In the genomic region with DNA sequence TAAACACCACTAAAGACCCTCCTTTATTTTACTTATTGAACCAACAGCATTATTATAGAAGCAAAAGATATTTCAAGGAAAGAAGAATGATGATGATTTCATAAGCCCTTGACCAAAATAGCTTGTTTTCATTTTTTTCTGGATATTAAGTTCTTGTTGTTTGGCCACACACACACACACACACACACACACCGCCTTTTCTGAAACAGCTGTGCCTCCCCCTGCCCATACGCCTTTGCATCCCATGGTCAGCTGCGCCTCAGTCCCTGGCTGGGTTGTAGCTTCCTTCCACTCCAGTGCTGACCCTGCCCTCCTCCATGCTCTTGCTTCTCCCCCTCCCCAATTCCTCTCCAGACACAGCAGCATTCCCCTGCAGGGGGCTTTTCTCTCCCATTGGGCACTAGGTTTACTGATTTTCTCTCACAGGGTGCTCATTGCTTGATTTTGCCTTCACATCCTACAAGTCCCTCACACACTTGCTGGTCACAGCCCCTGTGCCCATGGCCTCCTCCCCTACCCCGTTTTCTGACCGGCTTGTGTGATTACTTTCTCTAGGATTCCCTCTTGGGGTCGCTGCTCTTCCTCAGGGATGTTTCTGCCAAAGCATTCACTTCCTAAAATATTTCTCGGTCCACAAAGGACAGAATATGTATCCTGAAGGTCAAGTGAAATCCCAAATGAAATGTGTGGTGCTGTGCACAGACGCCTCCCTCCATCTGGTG, we compare ENCODE assay signal across 16 cellular contexts. TPM values are rescaled to one million over a fixed set of nuclear protein-coding genes. Genes with fewer than 3 reads are reported as not detected.
DNase-seq lines count a peak whose midpoint lies in the region; ATAC-seq and TF ChIP-seq lines count a peak whose summit lies in the region.
"Had no signal": no experiment of that assay in that cellular context is flagged by ENCODE, and none has a peak within 500 bp of the region (broad histone marks: within the 10 kb centered on the region; RNA-seq: fewer than 3 reads in every experiment).

No MANE protein-coding gene starts in this region.

- no peaks in the 10 kb centered on the region for H3K4me1 ChIP-seq in H9 (ENCODE audit: insufficient read depth, low read length)
- H3K4me1 ChIP-seq in ovary (ENCODE audit: insufficient read depth): peaks cover 9% of the 10 kb centered on the region

- peaks cover 36% of the 10 kb centered on the region for H3K27me3 Mint-ChIP-seq in H9 (ENCODE audit: low read depth)
- H3K27me3 Mint-ChIP-seq in WTC11 (ENCODE audit: low read depth): peaks cover 4% of the 10 kb centered on the region
- H3K27me3 Mint-ChIP-seq in natural killer cell (ENCODE audit: low read depth in 2 of 2): peaks cover 7 to 13% of the 10 kb centered on the region in 2 donors
- H3K27me3 Mint-ChIP-seq in activated CD8-positive, alpha-beta T cell treated with anti-CD3 and anti-CD28 coated beads for 36 hours: peaks cover 5% of the 10 kb centered on the region
- peaks cover 21% of the 10 kb centered on the region for H3K27me3 Mint-ChIP-seq in activated CD8-positive, alpha-beta T cell treated with anti-CD3 and anti-CD28 coated beads, Interleukin-2, amount 10 ng/mL, durations not matched to agents 7 days and 5 days (ENCODE audit: low read depth)

- POLR2A ChIA-PET in WTC11 (lab: Charles Lee): no interaction called here
- POLR2A ChIA-PET in activated CD8-positive, alpha-beta T cell treated with anti-CD3 and anti-CD28 coated beads for 36 hours (lab: Charles Lee): no interaction called here
- POLR2A ChIA-PET in activated CD8-positive, alpha-beta T cell treated with anti-CD3 and anti-CD28 coated beads, Interleukin-2, amount 10 ng/mL, durations not matched to agents 7 days and 5 days (lab: Charles Lee): no interaction called here

- H3K9me3 ChIP-seq in H9 (ENCODE audit: control insufficient read depth, low read depth, low read length) (no peaks in the 10 kb centered on the region), ovary (no peaks in the 10 kb centered on the region)

- H3K27ac Mint-ChIP-seq in H9 (no peak overlapping the region), WTC11 (no peak overlapping the region), natural killer cell (no peak overlapping the region)
- H3K27ac Mint-ChIP-seq in activated CD8-positive, alpha-beta T cell treated with anti-CD3 and anti-CD28 coated beads for 36 hours: no peak overlapping the region
- H3K27ac Mint-ChIP-seq in activated CD8-positive, alpha-beta T cell treated with anti-CD3 and anti-CD28 coated beads, Interleukin-2, amount 10 ng/mL, durations not matched to agents 7 days and 5 days: no peak overlapping the region
- H3K27ac Mint-ChIP-seq: CD8-positive, alpha-beta T cell had no signal

- ATAC-seq in WTC11: peak; percentile 28
- no peak for ATAC-seq in natural killer cell
- no peak for ATAC-seq in activated CD8-positive, alpha-beta T cell treated with anti-CD3 and anti-CD28 coated beads for 36 hours
- no peak for ATAC-seq in activated CD8-positive, alpha-beta T cell treated with anti-CD3 and anti-CD28 coated beads, Interleukin-2, amount 10 ng/mL, durations not matched to agents 7 days and 5 days
- no peak for ATAC-seq in HG03354 (IDR thresholded peaks at IDR 0.05; ENCODE audit: poor library complexity, severe bottlenecking, unreplicated experiment)
- ATAC-seq: CD8-positive, alpha-beta T cell; HepG2 had no signal

- H3K36me3 Mint-ChIP-seq in H9 (ENCODE audit: insufficient read depth in 1 of 3, low read depth in 3 of 3) (no peaks in the 10 kb centered on the region), WTC11 (no peaks in the 10 kb centered on the region), natural killer cell (no peaks in the 10 kb centered on the region)
- H3K36me3 Mint-ChIP-seq in activated CD8-positive, alpha-beta T cell treated with anti-CD3 and anti-CD28 coated beads for 36 hours (ENCODE audit: low read depth): no peaks in the 10 kb centered on the region
- H3K36me3 Mint-ChIP-seq in activated CD8-positive, alpha-beta T cell treated with anti-CD3 and anti-CD28 coated beads, Interleukin-2, amount 10 ng/mL, durations not matched to agents 7 days and 5 days (ENCODE audit: low read depth): no peaks in the 10 kb centered on the region
- H3K36me3 Mint-ChIP-seq: CD14-positive monocyte; CD8-positive, alpha-beta T cell had no signal

- H3K79me1 ChIP-seq in H9 (ENCODE audit: insufficient read depth, low read depth, low read length, poor library complexity, severe bottlenecking): no peaks in the 10 kb centered on the region

- no peak overlapping the region for H3K4me2 ChIP-seq in H9 (ENCODE audit: insufficient read depth, insufficient read length, low read length)

- H3K23ac ChIP-seq in H9 (ENCODE audit: insufficient read length, low read depth, low read length): no peak overlapping the region

- H3K23me2 ChIP-seq in H9 (ENCODE audit: insufficient read length, low read depth, low read length, poor library complexity, severe bottlenecking): no peaks in the 10 kb centered on the region

- H2AK5ac ChIP-seq in H9 (ENCODE audit: insufficient read length, low read length): no peak overlapping the region

- H3K36me3 ChIP-seq in ovary: no peaks in the 10 kb centered on the region

- H4K20me1 ChIP-seq in H9 (ENCODE audit: control insufficient read depth, insufficient read depth, insufficient read length): no peaks in the 10 kb centered on the region

- no CpG with 5 or more reads among the region's 8 CpGs for WGBS in H9 (ENCODE audit: extremely low coverage, insufficient read length, low lambda C conversion rate)
- WGBS in ovary, 3 donors: 9 to 18% (median 10%) methylated on average over 8 of the region's 8 CpGs

- H4K5ac ChIP-seq in H9 (ENCODE audit: insufficient read length, low read depth, low read length): no peak overlapping the region

- CTCF ChIA-PET in WTC11 (lab: Charles Lee): interaction anchor here (0.8 to 2.6 kb wide), 9 partner anchors 7 to 142 kb away, joined by 3 to 19 read pairs (median 4); no protein-coding TSS in a partner anchor
- CTCF ChIA-PET in activated CD8-positive, alpha-beta T cell treated with anti-CD3 and anti-CD28 coated beads for 36 hours (lab: Charles Lee): interaction anchor here (2.4 to 2.8 kb wide), 3 partner anchors 8 to 142 kb away, joined by 6 to 14 read pairs (median 11); no protein-coding TSS in a partner anchor
- CTCF ChIA-PET in activated CD8-positive, alpha-beta T cell treated with anti-CD3 and anti-CD28 coated beads, Interleukin-2, amount 10 ng/mL, durations not matched to agents 7 days and 5 days (lab: Charles Lee): interaction anchor here (1.4 to 1.8 kb wide), 2 partner anchors 8 to 28 kb away, joined by 5 read pairs; no protein-coding TSS in a partner anchor

- no peak overlapping the region for H2BK120ac ChIP-seq in H9 (ENCODE audit: low read depth, low read length, poor library complexity, severe bottlenecking)

- H3K27me3 ChIP-seq in H9 (ENCODE audit: insufficient read depth, low read length) (no peaks in the 10 kb centered on the region), ovary (no peaks in the 10 kb centered on the region)

- H3K9me3 Mint-ChIP-seq in H9 (no peaks in the 10 kb centered on the region), WTC11 (no peaks in the 10 kb centered on the region), natural killer cell (no peaks in the 10 kb centered on the region)
- no peaks in the 10 kb centered on the region for H3K9me3 Mint-ChIP-seq in activated CD8-positive, alpha-beta T cell treated with anti-CD3 and anti-CD28 coated beads for 36 hours
- H3K9me3 Mint-ChIP-seq in activated CD8-positive, alpha-beta T cell treated with anti-CD3 and anti-CD28 coated beads, Interleukin-2, amount 10 ng/mL, durations not matched to agents 7 days and 5 days (ENCODE audit: insufficient read depth): no peaks in the 10 kb centered on the region
- H3K9me3 Mint-ChIP-seq: CD8-positive, alpha-beta T cell had no signal

- no peak overlapping the region for H3K9ac ChIP-seq in H9 (ENCODE audit: extremely low read depth, insufficient read length, low read length)

- H3K14ac ChIP-seq in H9 (ENCODE audit: insufficient read depth, low read length): peak overlapping the region; percentile 28; the same call in 1 of the 2 replicates

- H3K4ac ChIP-seq in H9 (ENCODE audit: low read depth, low read length): no peak overlapping the region

- no peak for TF ChIP-seq POLR2A in ovary (IDR thresholded peaks at IDR 0.05)

- no peak overlapping the region for H2BK20ac ChIP-seq in H9 (ENCODE audit: low read depth, low read length, poor library complexity, severe bottlenecking)

- no peak overlapping the region for H3K4me3 ChIP-seq in ovary

- no peak overlapping the region for H3T11ph ChIP-seq in H9 (ENCODE audit: low read length)

- H2AFZ ChIP-seq in H9 (ENCODE audit: low read length): no peak overlapping the region

- H2BK5ac ChIP-seq in H9 (ENCODE audit: insufficient read length, low read length): no peak overlapping the region

- H3K56ac ChIP-seq in H9 (ENCODE audit: insufficient read length, low read depth, low read length): no peak overlapping the region

- DNase-seq in H9 (no peak), WTC11 (ENCODE audit: low spot score) (no peak), left kidney (ENCODE audit: low read depth, low spot score) (peak; percentile 18), ovary (peak; percentile 33 to 78 (median 68)), natural killer cell (no peak)
- DNase-seq in activated CD8-positive, alpha-beta T cell treated with anti-CD3 and anti-CD28 coated beads for 36 hours: no peak
- no peak for DNase-seq in activated CD8-positive, alpha-beta T cell treated with anti-CD3 and anti-CD28 coated beads, Interleukin-2, amount 10 ng/mL, durations not matched to agents 7 days and 5 days
- DNase-seq: CD8-positive, alpha-beta T cell; COR-L47; DMS153; DMS79 treated with DMSO at 0.1 percent for 48 hours; EL had no signal

- H3K27ac ChIP-seq in H9 (ENCODE audit: insufficient read length, low read depth, low read length): no peak overlapping the region
- H3K27ac ChIP-seq in ovary: peak overlapping the region in 1 of 2 donors; percentile 29

- H3K18ac ChIP-seq in H9 (ENCODE audit: insufficient read length, low read depth, low read length): no peak overlapping the region

- H2BK15ac ChIP-seq in H9 (ENCODE audit: low read depth, low read length): no peak overlapping the region

- H4K8ac ChIP-seq in H9 (replicated peaks; ENCODE audit: insufficient read length, low read depth, low read length): no peak overlapping the region

- intact Hi-C loops in ovary (cut with DNase I): no loop called here
- intact Hi-C loops in natural killer cell (cut with micrococcal nuclease): no loop called here
- intact Hi-C loops in activated CD8-positive, alpha-beta T cell treated with anti-CD3 and anti-CD28 coated beads for 36 hours (cut with micrococcal nuclease): no loop called here

- no peak for TF ChIP-seq EP300 in ovary (IDR thresholded peaks at IDR 0.05)

- H3K4me3 Mint-ChIP-seq in H9: no peak overlapping the region
- H3K4me3 Mint-ChIP-seq in WTC11: no peak overlapping the region
- H3K4me3 Mint-ChIP-seq in natural killer cell: no peak overlapping the region
- no peak overlapping the region for H3K4me3 Mint-ChIP-seq in activated CD8-positive, alpha-beta T cell treated with anti-CD3 and anti-CD28 coated beads for 36 hours
- H3K4me3 Mint-ChIP-seq in activated CD8-positive, alpha-beta T cell treated with anti-CD3 and anti-CD28 coated beads, Interleukin-2, amount 10 ng/mL, durations not matched to agents 7 days and 5 days: no peak overlapping the region
- H3K4me3 Mint-ChIP-seq: CD14-positive monocyte; CD8-positive, alpha-beta T cell had no signal

- H3K4me1 Mint-ChIP-seq in H9: peaks cover 5 to 7% of the 10 kb centered on the region in 2 experiments; a peak in 3 of 4 replicates
- H3K4me1 Mint-ChIP-seq in WTC11: no peaks in the 10 kb centered on the region
- H3K4me1 Mint-ChIP-seq in natural killer cell: no peaks in the 10 kb centered on the region
- no peaks in the 10 kb centered on the region for H3K4me1 Mint-ChIP-seq in activated CD8-positive, alpha-beta T cell treated with anti-CD3 and anti-CD28 coated beads for 36 hours (ENCODE audit: low read depth)
- no peaks in the 10 kb centered on the region for H3K4me1 Mint-ChIP-seq in activated CD8-positive, alpha-beta T cell treated with anti-CD3 and anti-CD28 coated beads, Interleukin-2, amount 10 ng/mL, durations not matched to agents 7 days and 5 days (ENCODE audit: low read depth)
- H3K4me1 Mint-ChIP-seq: CD14-positive monocyte had no signal

- TF ChIP-seq CTCF in H9 (conservative IDR thresholded peaks at IDR 0.05) (peak; percentile 34; the same call in 1 of the 3 replicates), WTC11 (IDR thresholded peaks at IDR 0.05) (no peak), ovary (IDR thresholded peaks at IDR 0.05) (no peak), natural killer cell (IDR thresholded peaks at IDR 0.05) (no peak)
- TF ChIP-seq CTCF in activated CD8-positive, alpha-beta T cell treated with anti-CD3 and anti-CD28 coated beads for 36 hours (IDR thresholded peaks at IDR 0.05): no peak

- H3K79me2 ChIP-seq in H9 (ENCODE audit: insufficient read depth, low read length): no peaks in the 10 kb centered on the region

- no peak overlapping the region for H2BK12ac ChIP-seq in H9 (ENCODE audit: insufficient read length, low read depth, low read length)

- no peak overlapping the region for H4K91ac ChIP-seq in H9 (ENCODE audit: insufficient read length, low read depth, low read length)

RNA-seq across cellular contexts. Expression of gene MESP1, which starts 18.4 kb away (rescaled TPM):
- total RNA-seq in H9 (2021): not detected in 2 replicates
- total RNA-seq in WTC11 (2021): 0.32 to 0.50 TPM (median 0.41 TPM) in 3 replicates
- total RNA-seq in ovary: 1 to 10 TPM in 4 of 7 donors, under 1 TPM in 3; 0.20 to 1.3 (median 1.1) TPM
- polyA plus RNA-seq in ovary: under 1 TPM in 1 of 2 donors, not detected in 1; 0.33 TPM
- 1 to 10 TPM in 2 of 3 donors, under 1 TPM in 1; 0.45 to 2.9 (median 2.5) TPM for total RNA-seq in natural killer cell
- 1 to 10 TPM; 3.4 to 5.3 TPM for total RNA-seq in activated CD8-positive, alpha-beta T cell treated with anti-CD3 and anti-CD28 coated beads for 36 hours
- total RNA-seq in activated CD8-positive, alpha-beta T cell treated with anti-CD3 and anti-CD28 coated beads, Interleukin-2, amount 10 ng/mL, durations not matched to agents 7 days and 5 days: 1 to 10 TPM; 1.8 to 2.4 TPM
- total RNA-seq: H4, HepG2 had no signal
- polyA plus RNA-seq: HepG2 had no signal

RNA-seq across cellular contexts. Expression of gene WDR93, which starts 42.0 kb away (rescaled TPM):
- total RNA-seq in H9 (2021) (not detected in 2 replicates), WTC11 (2021) (0.09 TPM in 1 of 3 replicates, not detected in the others), ovary (1 to 10 TPM in 1 of 7 donors, under 1 TPM in 5, not detected in 1; 0.23 to 3.2 (median 0.48) TPM), natural killer cell (under 1 TPM in 2 of 3 donors, not detected in 1; 0.25 to 0.38 TPM)
- under 1 TPM; 0.24 to 0.33 TPM for polyA plus RNA-seq in ovary
- total RNA-seq in activated CD8-positive, alpha-beta T cell treated with anti-CD3 and anti-CD28 coated beads for 36 hours: not detected
- not detected for total RNA-seq in activated CD8-positive, alpha-beta T cell treated with anti-CD3 and anti-CD28 coated beads, Interleukin-2, amount 10 ng/mL, durations not matched to agents 7 days and 5 days
- total RNA-seq: CD8-positive, alpha-beta T cell; HepG2 had no signal
- polyA plus RNA-seq: CD14-positive monocyte had no signal

RNA-seq across cellular contexts. Expression of gene PEX11A, which starts 42.1 kb away (rescaled TPM):
- total RNA-seq in H9 (2021) (1.3 and 1.4 TPM in 2 replicates), WTC11 (2021) (2.9 to 3.5 TPM (median 3.0 TPM) in 3 replicates), ovary (10 to 100 TPM; 10.9 to 17.6 (median 12.3) TPM), natural killer cell (1 to 10 TPM; 2.0 to 3.1 (median 3.1) TPM)
- polyA plus RNA-seq in ovary: 10 to 100 TPM; 12.6 to 15.0 TPM
- total RNA-seq in activated CD8-positive, alpha-beta T cell treated with anti-CD3 and anti-CD28 coated beads for 36 hours: 1 to 10 TPM; 3.3 to 4.0 TPM
- total RNA-seq in activated CD8-positive, alpha-beta T cell treated with anti-CD3 and anti-CD28 coated beads, Interleukin-2, amount 10 ng/mL, durations not matched to agents 7 days and 5 days: 1 to 10 TPM; 1.4 to 1.8 TPM
- total RNA-seq: CD8-positive, alpha-beta T cell had no signal

RNA-seq across cellular contexts. Expression of gene MESP2, which starts 43.5 kb away (rescaled TPM):
- 0.28 TPM in 1 of 2 replicates, not detected in the other for total RNA-seq in H9 (2021)
- total RNA-seq in WTC11 (2021): 0.66 to 1.0 TPM (median 0.68 TPM) in 3 replicates
- not detected for total RNA-seq in ovary
- under 1 TPM in 1 of 2 donors, not detected in 1; 0.19 TPM for polyA plus RNA-seq in ovary
- not detected for total RNA-seq in natural killer cell
- total RNA-seq in activated CD8-positive, alpha-beta T cell treated with anti-CD3 and anti-CD28 coated beads for 36 hours: not detected
- total RNA-seq in activated CD8-positive, alpha-beta T cell treated with anti-CD3 and anti-CD28 coated beads, Interleukin-2, amount 10 ng/mL, durations not matched to agents 7 days and 5 days: not detected
- total RNA-seq: CD8-positive, alpha-beta T cell; H4; HepG2 had no signal
- polyA plus RNA-seq: HepG2 had no signal

RNA-seq across cellular contexts. Expression of gene PLIN1, which starts 53.4 kb away (rescaled TPM):
- total RNA-seq in H9 (2021) (0.09 TPM in 1 of 2 replicates, not detected in the other), WTC11 (2021) (0.37 to 0.70 TPM (median 0.48 TPM) in 3 replicates), ovary (1 to 10 TPM in 5 of 7 donors, under 1 TPM in 2; 0.82 to 4.6 (median 1.0) TPM), natural killer cell (under 1 TPM; 0.40 to 0.75 (median 0.66) TPM)
- polyA plus RNA-seq in ovary: 1 to 10 TPM; 1.2 to 5.4 TPM
- total RNA-seq in activated CD8-positive, alpha-beta T cell treated with anti-CD3 and anti-CD28 coated beads for 36 hours: 1 to 10 TPM in 1 of 2 experiments, under 1 TPM in 1; 0.50 to 1.1 TPM
- not detected for total RNA-seq in activated CD8-positive, alpha-beta T cell treated with anti-CD3 and anti-CD28 coated beads, Interleukin-2, amount 10 ng/mL, durations not matched to agents 7 days and 5 days
- total RNA-seq: CD8-positive, alpha-beta T cell had no signal
- polyA plus RNA-seq: CD14-positive monocyte had no signal

Comparison
In these comparisons a context has a peak if more than half of its experiments do, and no peak if none do; other contexts are left out.
1. DNase-seq: peak in left kidney (single experiment) and ovary (5 of 5); none in H9 (single experiment), WTC11 (single experiment), natural killer cell (single experiment), activated CD8-positive, alpha-beta T cell treated with anti-CD3 and anti-CD28 coated beads for 36 hours (single experiment) and activated CD8-positive, alpha-beta T cell treated with anti-CD3 and anti-CD28 coated beads, Interleukin-2, amount 10 ng/mL, durations not matched to agents 7 days and 5 days (single experiment).